In the genomic region with DNA sequence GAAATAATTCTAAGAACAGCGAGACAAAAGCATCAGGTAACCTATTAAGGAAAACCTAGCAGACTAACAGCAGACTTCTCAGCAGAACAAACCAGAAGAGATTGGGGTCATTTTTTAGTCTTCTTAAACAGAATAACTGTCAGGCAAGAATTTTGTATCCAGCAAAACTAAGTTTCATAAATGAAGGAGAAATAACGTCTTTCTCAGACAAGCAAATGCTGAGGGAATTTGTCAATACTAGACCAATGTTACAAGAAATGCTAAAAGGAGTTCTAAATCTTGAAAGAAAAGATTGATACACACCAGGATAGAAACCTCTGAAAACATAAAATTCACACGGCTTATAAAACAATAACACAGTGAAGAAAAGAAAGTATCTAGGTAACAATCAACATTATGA, we compare ENCODE assay signal across 29 cellular contexts. TPM values are rescaled to one million over a fixed set of nuclear protein-coding genes. Genes with fewer than 3 reads are reported as not detected.
"Had no signal": no experiment of that assay in that cellular context is flagged by ENCODE, and none has a peak within 500 bp of the region (broad histone marks: within the 10 kb centered on the region; RNA-seq: fewer than 3 reads in every experiment).

No MANE protein-coding gene starts in this region.

- H3K27ac Mint-ChIP-seq: dendritic cell treated with granulocyte-macrophage colony-stimulating factor and Interleukin-4, amounts not matched to agents 40 ng/mL and 50 ng/mL, for 4 days; effector memory CD8-positive, alpha-beta T cell; endodermal cell had no signal

- H2AFZ ChIP-seq: hepatocyte had no signal

- H3K4me3 Mint-ChIP-seq: dendritic cell treated with granulocyte-macrophage colony-stimulating factor and Interleukin-4, amounts not matched to agents 40 ng/mL and 50 ng/mL, for 4 days; effector memory CD8-positive, alpha-beta T cell; endodermal cell had no signal

- FAIRE-seq: endothelial cell of umbilical vein, frontal cortex had no signal

- DNase-seq: colonic mucosa; cortex of kidney; dermis blood vessel endothelial cell; dorsolateral prefrontal cortex; effector CD4-positive, alpha-beta T cell; effector CD8-positive, alpha-beta T cell; effector memory CD4-positive, alpha-beta T cell; effector memory CD8-positive, alpha-beta T cell; endodermal cell; erythroblast; esophagus squamous epithelium; foreskin fibroblast; foreskin keratinocyte; foreskin melanocyte; gastrocnemius medialis; glutamatergic neuron; head of caudate nucleus; heart left ventricle; heart right ventricle had no signal

- H3K27ac ChIP-seq: colonic mucosa, coronary artery, dorsolateral prefrontal cortex, epithelial cell of prostate, esophagus muscularis mucosa, esophagus squamous epithelium, foreskin keratinocyte, gastrocnemius medialis, gastroesophageal sphincter, heart left ventricle, heart right ventricle, hepatocyte had no signal

- H3K4me1 Mint-ChIP-seq: endodermal cell had no signal

- H3K27me3 ChIP-seq: colonic mucosa, dorsolateral prefrontal cortex, esophagus muscularis mucosa, esophagus squamous epithelium, gastrocnemius medialis, gastroesophageal sphincter, heart left ventricle, heart right ventricle, hepatocyte had no signal

- ATAC-seq: effector memory CD8-positive, alpha-beta T cell; esophagus mucosa; foreskin keratinocyte; gastrocnemius medialis; gastroesophageal sphincter; heart left ventricle; heart right ventricle had no signal

- H3K4me1 ChIP-seq: colonic mucosa, esophagus squamous epithelium, foreskin keratinocyte, gastrocnemius medialis, gastroesophageal sphincter, heart left ventricle, heart right ventricle had no signal

- H3K4me3 ChIP-seq: colonic mucosa, coronary artery, dorsolateral prefrontal cortex, esophagus muscularis mucosa, esophagus squamous epithelium, gastrocnemius medialis, gastroesophageal sphincter, heart left ventricle, heart right ventricle, hepatocyte had no signal

- H3K9me3 ChIP-seq: colonic mucosa, esophagus squamous epithelium, gastrocnemius medialis had no signal

- H3K36me3 ChIP-seq: colonic mucosa, esophagus muscularis mucosa, esophagus squamous epithelium, gastrocnemius medialis, gastroesophageal sphincter, heart left ventricle, heart right ventricle had no signal

- H3K4me2 ChIP-seq: hepatocyte had no signal

RNA-seq across cellular contexts. Expression of a gene that starts 22.6 kb away (rescaled TPM):
- total RNA-seq: dermis microvascular lymphatic vessel endothelial cell had no signal
